8 cellular contexts compared by ENCODE assay signal in the genomic region with DNA sequence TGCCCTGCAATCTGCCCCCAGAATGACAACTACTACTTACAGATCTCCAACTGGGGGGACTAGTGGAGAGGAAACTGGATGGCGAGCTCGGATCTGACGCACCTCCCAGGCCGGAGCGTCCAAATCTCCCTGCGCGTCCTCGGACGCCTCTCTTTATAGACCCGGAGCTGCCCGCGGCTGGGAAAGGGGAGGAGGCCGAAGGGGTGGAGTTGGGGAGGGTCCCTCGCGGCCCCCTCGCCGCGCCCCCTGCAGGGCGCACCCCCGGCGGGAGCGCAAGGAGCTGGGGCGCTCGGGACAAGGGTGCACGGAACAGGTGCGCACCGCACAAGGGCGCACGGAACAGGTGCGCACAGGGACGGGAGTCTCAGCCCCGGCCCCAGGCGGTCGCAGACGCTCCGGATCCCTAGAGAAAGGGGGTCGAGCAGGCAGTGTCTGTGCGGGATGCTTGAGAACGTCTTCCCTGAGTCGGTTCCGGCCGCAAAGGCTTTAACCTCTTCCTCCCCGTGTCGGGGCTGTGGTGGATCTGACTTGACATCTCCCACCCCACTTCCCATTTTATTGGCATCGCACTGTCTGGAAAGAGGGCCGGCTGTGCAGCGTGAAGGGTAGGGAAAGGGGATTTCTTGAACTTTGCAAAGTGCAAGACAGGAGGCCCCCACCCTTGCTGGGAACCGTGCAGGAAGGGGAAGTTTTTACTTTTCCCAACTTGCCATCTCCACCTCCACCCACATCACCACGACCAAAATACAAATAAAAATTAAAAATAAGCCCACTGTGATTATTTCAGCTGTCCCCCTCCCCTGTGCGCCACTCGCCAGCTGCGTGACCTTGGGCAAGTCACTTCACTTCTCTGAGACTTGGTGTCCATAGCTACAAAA. TPM values are rescaled to one million over a fixed set of nuclear protein-coding genes. Genes with fewer than 3 reads are reported as not detected.
DNase-seq lines count a peak whose midpoint lies in the region; ATAC-seq and TF ChIP-seq lines count a peak whose summit lies in the region.

MYH11 (minus strand) TSS at position 128 of the 878 bp plus-strand sequence. CDS start 18,776 bp downstream, outside the sequence.

- H3K27ac ChIP-seq in GM23338 (ENCODE audit: low read depth) (no peak within 1 kb of the TSS), caudate nucleus (ENCODE audit: low read depth, low read length) (no peak within 1 kb of the TSS)
- H3K27ac ChIP-seq in effector memory CD4-positive, alpha-beta T cell (ENCODE audit: insufficient read depth, low read length, poor library complexity, severe bottlenecking), result no peak within 1 kb of the TSS

- H3K36me3 Mint-ChIP-seq in GM23338 (ENCODE audit: low read depth), result no peaks in the 10 kb centered on the region; the same call in 2 of the 3 replicates
- no peaks in the 10 kb centered on the region for H3K36me3 Mint-ChIP-seq in activated naive CD8-positive, alpha-beta T cell treated with anti-CD3 and anti-CD28 coated beads for 36 hours
- H3K36me3 Mint-ChIP-seq in stimulated activated effector memory CD8-positive, alpha-beta T cell treated with anti-CD3 and anti-CD28 coated beads, Interleukin-12 subunit alpha, Interleukin-12 subunit beta, amount 100 ng/mL, for 72 hours, result no peaks in the 10 kb centered on the region

- peak within 1 kb of the TSS; percentile 97 for H3K4me2 ChIP-seq in GM23338

- peaks cover 45% of the 10 kb centered on the region for H3K27me3 ChIP-seq in GM23338 (ENCODE audit: insufficient read depth)
- peaks cover 44% of the 10 kb centered on the region for H3K27me3 ChIP-seq in iPS-15b (ENCODE audit: control insufficient read depth, insufficient read depth, low read length)
- H3K27me3 ChIP-seq in effector memory CD4-positive, alpha-beta T cell (replicated peaks; ENCODE audit: control insufficient read depth, insufficient read depth, low read length, poor library complexity, severe bottlenecking), result peaks cover 13% of the 10 kb centered on the region

- peaks cover 7% of the 10 kb centered on the region; the same call in 1 of the 2 replicates for H3F3A ChIP-seq in GM23338 (replicated peaks; ENCODE audit: low read depth)

- H3K4me1 ChIP-seq in GM23338 (ENCODE audit: insufficient read depth) (0 out of 2 replicates have a peak, but pooled peaks cover 6% of the 10 kb centered on the region), iPS-15b (ENCODE audit: control insufficient read depth, insufficient read depth, low read length) (peaks cover 2% of the 10 kb centered on the region)
- no peaks in the 10 kb centered on the region for H3K4me1 ChIP-seq in effector memory CD4-positive, alpha-beta T cell (ENCODE audit: control insufficient read depth, insufficient read depth, low read length, poor library complexity, severe bottlenecking)

- peak; percentile 83 for DNase-seq in GM23338 (ENCODE audit: low spot score)
- no peak for DNase-seq in activated naive CD8-positive, alpha-beta T cell treated with anti-CD3 and anti-CD28 coated beads for 36 hours
- DNase-seq in stimulated activated effector memory CD8-positive, alpha-beta T cell treated with anti-CD3 and anti-CD28 coated beads, Interleukin-12 subunit alpha, Interleukin-12 subunit beta, amount 100 ng/mL, for 72 hours (ENCODE audit: low spot score in 2 of 2), result no peak
- no peak for DNase-seq in caudate nucleus (lab: John Stamatoyannopoulos, UW)
- DNase-seq in DMS153 treated with DMSO at 0.1 percent for 48 hours (lab: John Stamatoyannopoulos, UW; ENCODE audit: unreplicated experiment), result no peak
- no peak for DNase-seq in effector memory CD4-positive, alpha-beta T cell
- no peak for DNase-seq in NCI-H1930 (lab: John Stamatoyannopoulos, UW)

- peaks cover 31% of the 10 kb centered on the region for H3K27me3 Mint-ChIP-seq in GM23338 (ENCODE audit: insufficient read depth, low read depth, poor library complexity)
- H3K27me3 Mint-ChIP-seq in activated naive CD8-positive, alpha-beta T cell treated with anti-CD3 and anti-CD28 coated beads for 36 hours, result peaks cover 37% of the 10 kb centered on the region

- no peaks in the 10 kb centered on the region for H3K9me3 ChIP-seq in iPS-15b (ENCODE audit: control insufficient read depth, insufficient read depth, low read length)
- no peaks in the 10 kb centered on the region for H3K9me3 ChIP-seq in effector memory CD4-positive, alpha-beta T cell (ENCODE audit: control insufficient read depth, low read length)

- no peaks in the 10 kb centered on the region for H3K9me3 Mint-ChIP-seq in GM23338
- no peaks in the 10 kb centered on the region for H3K9me3 Mint-ChIP-seq in activated naive CD8-positive, alpha-beta T cell treated with anti-CD3 and anti-CD28 coated beads for 36 hours
- no peaks in the 10 kb centered on the region for H3K9me3 Mint-ChIP-seq in stimulated activated effector memory CD8-positive, alpha-beta T cell treated with anti-CD3 and anti-CD28 coated beads, Interleukin-12 subunit alpha, Interleukin-12 subunit beta, amount 100 ng/mL, for 72 hours

- TF ChIP-seq CTCF in GM23338 (conservative IDR thresholded peaks at IDR 0.05; ENCODE audit: low read depth in 2 of 2), result peak in 1 of 2 experiments; percentile 22; a peak in 2 of 4 replicates

- peaks cover 11% of the 10 kb centered on the region for H3K4me1 Mint-ChIP-seq in GM23338
- peaks cover 4% of the 10 kb centered on the region for H3K4me1 Mint-ChIP-seq in activated naive CD8-positive, alpha-beta T cell treated with anti-CD3 and anti-CD28 coated beads for 36 hours
- peaks cover 8% of the 10 kb centered on the region for H3K4me1 Mint-ChIP-seq in stimulated activated effector memory CD8-positive, alpha-beta T cell treated with anti-CD3 and anti-CD28 coated beads, Interleukin-12 subunit alpha, Interleukin-12 subunit beta, amount 100 ng/mL, for 72 hours

- H3K4me3 ChIP-seq in GM23338 (peak within 1 kb of the TSS; percentile 89), iPS-15b (ENCODE audit: low read depth, low read length) (peak within 1 kb of the TSS; percentile 69)
- H3K4me3 ChIP-seq in effector memory CD4-positive, alpha-beta T cell (ENCODE audit: insufficient read depth, low read depth, low read length, poor library complexity, severe bottlenecking), result no peak within 1 kb of the TSS

- peak; percentile 85 for ATAC-seq in GM23338
- ATAC-seq in stimulated activated effector memory CD8-positive, alpha-beta T cell treated with anti-CD3 and anti-CD28 coated beads, Interleukin-12 subunit alpha, Interleukin-12 subunit beta, amount 100 ng/mL, for 72 hours, result no peak

- no peaks in the 10 kb centered on the region for H3K36me3 ChIP-seq in GM23338 (ENCODE audit: insufficient read depth)
- no peaks in the 10 kb centered on the region for H3K36me3 ChIP-seq in iPS-15b (ENCODE audit: control insufficient read depth, insufficient read depth, low read length)
- no peaks in the 10 kb centered on the region for H3K36me3 ChIP-seq in effector memory CD4-positive, alpha-beta T cell (ENCODE audit: control insufficient read depth, insufficient read depth, low read length)

- no peak within 1 kb of the TSS for H3K27ac Mint-ChIP-seq in GM23338
- H3K27ac Mint-ChIP-seq in activated naive CD8-positive, alpha-beta T cell treated with anti-CD3 and anti-CD28 coated beads for 36 hours, result no peak within 1 kb of the TSS
- H3K27ac Mint-ChIP-seq in stimulated activated effector memory CD8-positive, alpha-beta T cell treated with anti-CD3 and anti-CD28 coated beads, Interleukin-12 subunit alpha, Interleukin-12 subunit beta, amount 100 ng/mL, for 72 hours, result no peak within 1 kb of the TSS

- peak within 1 kb of the TSS; percentile 86 for H3K4me3 Mint-ChIP-seq in GM23338
- peak within 1 kb of the TSS; percentile 33 for H3K4me3 Mint-ChIP-seq in activated naive CD8-positive, alpha-beta T cell treated with anti-CD3 and anti-CD28 coated beads for 36 hours
- peak within 1 kb of the TSS; percentile 25 for H3K4me3 Mint-ChIP-seq in stimulated activated effector memory CD8-positive, alpha-beta T cell treated with anti-CD3 and anti-CD28 coated beads, Interleukin-12 subunit alpha, Interleukin-12 subunit beta, amount 100 ng/mL, for 72 hours

- 0 out of 2 replicates have a peak, but pooled peaks cover 2% of the 10 kb centered on the region for H4K20me1 ChIP-seq in GM23338 (replicated peaks; ENCODE audit: insufficient read depth)

- peak within 1 kb of the TSS; percentile 98 for H2AFZ ChIP-seq in GM23338

- H3K79me2 ChIP-seq in GM23338 (replicated peaks; ENCODE audit: insufficient read depth), result no peaks in the 10 kb centered on the region

- no peaks in the 10 kb centered on the region for H3K9me2 ChIP-seq in GM23338 (ENCODE audit: insufficient read depth)

- H3K9ac ChIP-seq in iPS-15b (ENCODE audit: low read depth, low read length), result no peak within 1 kb of the TSS

TF ChIP-seq in GM23338, 12 proteins besides CTCF, POLR2A, EP300 and RAD21:
- TF ChIP-seq JUNB (IDR thresholded peaks at IDR 0.05; ENCODE audit: unreplicated experiment), result no peak
- no peak for TF ChIP-seq STAT1 (IDR thresholded peaks at IDR 0.05; ENCODE audit: unreplicated experiment)
- no peak for TF ChIP-seq CREB1 (CRISPR knock-in tag; IDR thresholded peaks at IDR 0.05; ENCODE audit: low read depth)

RNA-seq across cellular contexts. Expression of gene MYH11, which starts in this region (rescaled TPM):
- 1.0 and 5.9 TPM in 2 replicates for total RNA-seq in GM23338 (2014; rRNA removed; shearing (Covaris generic))
- polyA plus RNA-seq in GM23338 (2016; fragmentation: Nextera tagmentation; extraction: Ambion mirVana), result 0.71 and 1.6 TPM in 2 replicates
- total RNA-seq in activated naive CD8-positive, alpha-beta T cell treated with anti-CD3 and anti-CD28 coated beads for 36 hours, result not detected

Comparison
In these comparisons a context has a peak if more than half of its experiments do, and no peak if none do; other contexts are left out.
1. H3K4me3 Mint-ChIP-seq: peak in every context shown above with its lines; median percentile 86 in GM23338; 33 in activated naive CD8-positive, alpha-beta T cell treated with anti-CD3 and anti-CD28 coated beads for 36 hours; 25 in stimulated activated effector memory CD8-positive, alpha-beta T cell treated with anti-CD3 and anti-CD28 coated beads, Interleukin-12 subunit alpha, Interleukin-12 subunit beta, amount 100 ng/mL, for 72 hours.